Comparison of ENCODE assay signal across 33 cellular contexts in genomic region chr9:98977246-98977681, GRCh38. TPM values are rescaled to one million over a fixed set of nuclear protein-coding genes. Genes with fewer than 3 reads are reported as not detected.
A peak's percentile ranks its signal among the peaks of the same experiment; 100 is the strongest.
DNase-seq lines count a peak whose midpoint lies in the region; ATAC-seq, FAIRE-seq and TF ChIP-seq lines count a peak whose summit lies in the region.
"Had no signal": no experiment of that assay in that cellular context is flagged by ENCODE, and none has a peak within 500 bp of the region (broad histone marks: within the 10 kb centered on the region; RNA-seq: fewer than 3 reads in every experiment).

No MANE protein-coding gene starts in this region.

- WGBS in body of pancreas, 2 donors: 48 to 62% methylated on average over 5 to 9 of the region's 9 CpGs
- WGBS in heart left ventricle, 4 donors: 43 to 75% (median 59%) methylated on average over 4 to 9 of the region's 9 CpGs
- WGBS in pancreas, 2 donors: 36 to 43% methylated on average over 9 of the region's 9 CpGs

- H3K4me3 ChIP-seq in body of pancreas (no peak overlapping the region), heart left ventricle (no peak overlapping the region), pancreas (no peak overlapping the region), tibial artery (no peak overlapping the region)
- H3K4me3 ChIP-seq: colonic mucosa, SK-N-MC, tibial nerve had no signal

- peak overlapping the region in 3 of 4 donors; percentile 31 to 62 (median 51) for H3K27ac ChIP-seq in body of pancreas
- H3K27ac ChIP-seq in heart left ventricle: peak overlapping the region; percentile 30 to 91 (median 77)
- peak overlapping the region in 1 of 4 donors; percentile 8 for H3K27ac ChIP-seq in pancreas
- H3K27ac ChIP-seq in tibial artery: peak overlapping the region; percentile 77 to 85
- H3K27ac ChIP-seq: C4-2B, colonic mucosa, foreskin keratinocyte, RWPE1 had no signal

- intact Hi-C loops in body of pancreas (cut with DNase I): no loop called here
- intact Hi-C loops in heart left ventricle (cut with DNase I): loop anchor here in 5 of 10 donors (2.0 to 10.0 kb wide), 3 partner anchors 112 to 115 kb away; no protein-coding TSS in a partner anchor
- intact Hi-C loops in pancreas (cut with DNase I): no loop called here
- intact Hi-C loops in tibial artery (cut with DNase I; ENCODE audit: low total_unique reads): no loop called here

- no peak for FAIRE-seq in pancreas (lab: Jason Lieb, UNC)
- FAIRE-seq: bronchial epithelial cell had no signal

- H3K27me3 ChIP-seq in body of pancreas: no peaks in the 10 kb centered on the region
- peaks cover 0 to 9% (median 0%) of the 10 kb centered on the region in 9 donors for H3K27me3 ChIP-seq in heart left ventricle
- H3K27me3 ChIP-seq in pancreas: no peaks in the 10 kb centered on the region
- no peaks in the 10 kb centered on the region for H3K27me3 ChIP-seq in tibial artery
- H3K27me3 ChIP-seq: colonic mucosa, tibial nerve had no signal

- peaks cover 57% of the 10 kb centered on the region for H3K4me1 ChIP-seq in body of pancreas
- H3K4me1 ChIP-seq in heart left ventricle: peaks cover 6 to 86% (median 61%) of the 10 kb centered on the region in 12 donors
- peaks cover 20 to 25% (median 22%) of the 10 kb centered on the region in 3 donors for H3K4me1 ChIP-seq in pancreas
- peaks cover 0 to 62% (median 48%) of the 10 kb centered on the region in 4 donors for H3K4me1 ChIP-seq in tibial artery
- H3K4me1 ChIP-seq: Caco-2, foreskin keratinocyte had no signal

- TF ChIP-seq CTCF in body of pancreas (IDR thresholded peaks at IDR 0.05) (peak in 4 of 7 experiments; percentile 14 to 37 (median 22)), heart left ventricle (IDR thresholded peaks at IDR 0.05) (no peak), pancreas (IDR thresholded peaks at IDR 0.05) (no peak), tibial artery (IDR thresholded peaks at IDR 0.05) (no peak)

- DNase-seq in body of pancreas (peak; percentile 75 to 84 (median 84)), heart left ventricle (peak; percentile 74 to 84 (median 81)), pancreas (peak; percentile 73 to 91 (median 79)), tibial artery (peak in 1 of 2 donors; percentile 51), AG20443 (ENCODE audit: low spot score) (no peak), T-helper 1 cell (no peak)
- no peak for DNase-seq in stimulated activated CD4-positive, alpha-beta T cell treated with anti-CD3 and anti-CD28 coated beads, Interleukin-2, amount 100 ng/mL, for 24 hours
- DNase-seq: activated CD4-positive, alpha-beta memory T cell treated with anti-CD3 and anti-CD28 coated beads, Interleukin-2, amount 10 ng/mL, durations not matched to agents 7 days and 5 days; activated CD8-positive, alpha-beta memory T cell treated with anti-CD3 and anti-CD28 coated beads, Interleukin-2, amount 50 U/mL, for 48 hours; activated naive CD4-positive, alpha-beta T cell treated with anti-CD3 and anti-CD28 coated beads, Interleukin-2, amount 50 U/mL, for 16 hours; amygdala; Caco-2; colonic mucosa; DND-41; effector memory CD4-positive, alpha-beta T cell; erythroblast; foreskin keratinocyte; hypothalamus; MV-4-11; naive thymus-derived CD8-positive, alpha-beta T cell; NCI-H146; retina; stimulated activated CD4-positive, alpha-beta T cell treated with anti-CD3 and anti-CD28 coated beads, Interleukin-12 subunit alpha, Interleukin-12 subunit beta, amount 100 ng/mL, for 4 hours; stimulated activated CD4-positive, alpha-beta T cell treated with anti-CD3 and anti-CD28 coated beads, Interleukin-4, amount 100 ng/mL, for 24 hours; T-helper 17 cell had no signal

- peak; percentile 71 for ATAC-seq in body of pancreas
- ATAC-seq in heart left ventricle: peak; percentile 43 to 64 (median 56)
- ATAC-seq in pancreas: peak; percentile 65 to 87 (median 74)
- ATAC-seq: activated CD4-positive, CD25-positive, alpha-beta regulatory T cell treated with anti-CD3 and anti-CD28 coated beads, Interleukin-2, amount 50 U/mL, for 24 hours; activated T-helper 17 cell treated with anti-CD3 and anti-CD28 coated beads, Interleukin-2, amount 50 U/mL, for 72 hours; foreskin keratinocyte; naive thymus-derived CD8-positive, alpha-beta T cell; stimulated activated memory B cell treated with anti-CD40 and anti-IgM and Interleukin-4, amounts not matched to agents 10 μg/mL and 1 μg/mL and 100 μg/mL, for 72 hours; T-helper 17 cell had no signal

- H3K36me3 ChIP-seq in body of pancreas (replicated peaks in 1 of 2; ENCODE audit: insufficient read depth in 1 of 2, low read depth in 2 of 2): no peaks in the 10 kb centered on the region
- no peaks in the 10 kb centered on the region for H3K36me3 ChIP-seq in heart left ventricle
- no peaks in the 10 kb centered on the region for H3K36me3 ChIP-seq in pancreas
- H3K36me3 ChIP-seq in tibial artery: no peaks in the 10 kb centered on the region
- H3K36me3 ChIP-seq: colonic mucosa, tibial nerve had no signal

- TF ChIP-seq POLR2A in body of pancreas (IDR thresholded peaks at IDR 0.05) (no peak), heart left ventricle (IDR thresholded peaks at IDR 0.05) (no peak)

- H3K9me3 ChIP-seq in body of pancreas: no peaks in the 10 kb centered on the region
- no peaks in the 10 kb centered on the region for H3K9me3 ChIP-seq in heart left ventricle
- no peaks in the 10 kb centered on the region for H3K9me3 ChIP-seq in pancreas
- H3K9me3 ChIP-seq in tibial artery: no peaks in the 10 kb centered on the region
- H3K9me3 ChIP-seq: Caco-2, colonic mucosa, tibial nerve had no signal

RNA-seq across cellular contexts. Expression of gene COL15A1, which starts 33.6 kb away (rescaled TPM):
- 10 to 100 TPM in 1 of 2 donors, 1 to 10 TPM in 1; 6.7 to 55.4 TPM for total RNA-seq in body of pancreas
- 10 to 100 TPM; 24.1 to 81.0 (median 46.7) TPM for total RNA-seq in heart left ventricle
- 10 to 100 TPM; 12.4 to 30.8 TPM for polyA plus RNA-seq in heart left ventricle
- total RNA-seq in pancreas: 10 to 100 TPM in 4 of 6 donors, 1 to 10 TPM in 2; 9.4 to 43.4 (median 19.4) TPM
- 1 to 10 TPM; 6.7 to 7.0 TPM for polyA plus RNA-seq in pancreas
- total RNA-seq: Caco-2; foreskin keratinocyte; naive thymus-derived CD8-positive, alpha-beta T cell; T-helper 17 cell had no signal
- polyA plus RNA-seq: naive thymus-derived CD8-positive, alpha-beta T cell had no signal

Comparison
In these comparisons a context has a peak if more than half of its experiments do, and no peak if none do; other contexts are left out.
1. DNase-seq: peak in body of pancreas (4 of 4), heart left ventricle (5 of 5) and pancreas (6 of 6); none in stimulated activated CD4-positive, alpha-beta T cell treated with anti-CD3 and anti-CD28 coated beads, Interleukin-2, amount 100 ng/mL, for 24 hours (0 of 2), AG20443 (single experiment) and T-helper 1 cell (0 of 5).
2. CTCF ChIP-seq: peak in body of pancreas (4 of 7); none in heart left ventricle (0 of 12), pancreas (0 of 4) and tibial artery (0 of 2).
3. Peak in every context shown above with its lines, with median percentiles within 50 percentile points of each other: ATAC-seq.